In the genomic region with DNA sequence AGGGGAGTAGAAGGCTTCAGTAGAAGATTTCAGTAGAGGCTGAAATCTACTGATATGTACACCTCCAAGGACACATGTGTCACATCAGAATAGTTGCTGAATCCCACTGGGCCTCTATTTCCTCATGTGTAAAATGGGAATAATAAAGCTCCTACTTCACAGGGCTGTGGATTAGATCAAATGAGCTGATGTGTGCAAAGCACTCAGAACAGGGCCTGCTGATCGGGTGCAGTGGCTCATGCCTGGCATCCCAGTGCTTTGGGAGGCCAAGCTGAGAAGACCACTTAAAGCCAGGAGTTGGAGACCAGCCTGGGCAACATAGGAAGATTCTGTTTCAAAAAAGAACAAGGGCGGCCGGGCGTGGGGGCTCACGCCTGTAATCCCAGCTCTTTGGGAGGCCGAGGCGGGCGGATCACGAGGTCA, we compare ENCODE assay signal across 9 cellular contexts. TPM values are rescaled to one million over a fixed set of nuclear protein-coding genes. Genes with fewer than 3 reads are reported as not detected.
DNase-seq lines count a peak whose midpoint lies in the region; ATAC-seq, FAIRE-seq and TF ChIP-seq lines count a peak whose summit lies in the region.
"Had no signal": no experiment of that assay in that cellular context is flagged by ENCODE, and none has a peak within 500 bp of the region (broad histone marks: within the 10 kb centered on the region; RNA-seq: fewer than 3 reads in every experiment).

No MANE protein-coding gene starts in this region.

- no peak for DNase-seq in CD4-positive, CD25-positive, alpha-beta regulatory T cell
- DNase-seq in SJSA1 (ENCODE audit: low read depth in 1 of 2, low spot score in 2 of 2), result no peak
- DNase-seq in endothelial cell of umbilical vein (ENCODE audit: low read depth, low spot score), result no peak
- no peak for DNase-seq in prostate gland (ENCODE audit: low spot score)
- no peak for DNase-seq in stimulated activated CD4-positive, alpha-beta T cell treated with anti-CD3 and anti-CD28 coated beads, Interleukin-15, amount 100 ng/mL, for 24 hours
- no peak for DNase-seq in NCI-H526 (lab: John Stamatoyannopoulos, UW)
- DNase-seq in COLO829 (ENCODE audit: low spot score), result no peak

- TF ChIP-seq CTCF in endothelial cell of umbilical vein (IDR thresholded peaks at IDR 0.05; ENCODE audit: extremely low read depth in 1 of 2, insufficient read depth in 1 of 2, low read depth in 1 of 2, low read length in 2 of 2) (no peak), prostate gland (IDR thresholded peaks at IDR 0.05) (no peak)

- peak overlapping the region; percentile 57 for H3K4me3 ChIP-seq in CD4-positive, CD25-positive, alpha-beta regulatory T cell (ENCODE audit: low read depth, low read length)
- H3K4me3 ChIP-seq in SJSA1 (no peak overlapping the region), endothelial cell of umbilical vein (replicated peaks in 1 of 3; ENCODE audit: insufficient read depth in 1 of 3, low read depth in 1 of 3, low read length in 3 of 3) (no peak overlapping the region), prostate gland (no peak overlapping the region)

- no peak overlapping the region for H3K4me2 ChIP-seq in endothelial cell of umbilical vein (ENCODE audit: insufficient read depth, low read length)

- WGBS in prostate gland, result 96% methylated on average over 9 of the region's 9 CpGs

- H3K27ac ChIP-seq in CD4-positive, CD25-positive, alpha-beta regulatory T cell (ENCODE audit: insufficient read depth, low read length, poor library complexity, severe bottlenecking), result peak overlapping the region; percentile 95
- H3K27ac ChIP-seq in SJSA1 (peak overlapping the region; percentile 87), endothelial cell of umbilical vein (ENCODE audit: insufficient read depth, low read depth, low read length) (peak overlapping the region; percentile 68), prostate gland (peak overlapping the region; percentile 85 to 90)

- peak overlapping the region; percentile 94 to 99 (median 95) for H3K27ac Mint-ChIP-seq in CD4-positive, CD25-positive, alpha-beta regulatory T cell

- H3K79me2 ChIP-seq in endothelial cell of umbilical vein (ENCODE audit: control insufficient read depth, insufficient read depth, low read length), result no peaks in the 10 kb centered on the region

- no peaks in the 10 kb centered on the region for H4K20me1 ChIP-seq in endothelial cell of umbilical vein (replicated peaks; ENCODE audit: control insufficient read depth, extremely low read depth, insufficient read depth, low read length)

- H3K4me1 Mint-ChIP-seq in CD4-positive, CD25-positive, alpha-beta regulatory T cell, result peaks cover 15 to 85% (median 57%) of the 10 kb centered on the region in 4 donors

- CTCF ChIA-PET in endothelial cell of umbilical vein (lab: Charles Lee), result interaction anchor here (1.0 to 2.8 kb wide), 4 partner anchors 14 to 26 kb away, joined by 3 to 12 read pairs (median 4); partner anchors contain the start of genes CDC25B and CENPB

- intact Hi-C loops in endothelial cell of umbilical vein (cut with micrococcal nuclease) (no loop called here), prostate gland (cut with DNase I) (no loop called here)

- no peak overlapping the region for H3K9ac ChIP-seq in endothelial cell of umbilical vein (replicated peaks; ENCODE audit: extremely low read depth, insufficient read depth, low read length)

- no peaks in the 10 kb centered on the region for H3K9me1 ChIP-seq in endothelial cell of umbilical vein (replicated peaks; ENCODE audit: control insufficient read depth, extremely low read depth, insufficient read depth, low read length)

- peaks cover 0 to 2% (median 0%) of the 10 kb centered on the region in 7 donors for H3K9me3 Mint-ChIP-seq in CD4-positive, CD25-positive, alpha-beta regulatory T cell

- FAIRE-seq in endothelial cell of umbilical vein (lab: Jason Lieb, UNC), result no peak
- FAIRE-seq: G401.6 had no signal

- H3K27me3 ChIP-seq in CD4-positive, CD25-positive, alpha-beta regulatory T cell (ENCODE audit: control insufficient read depth, insufficient read depth, low read length), result no peaks in the 10 kb centered on the region
- H3K27me3 ChIP-seq in SJSA1 (replicated peaks), result no peaks in the 10 kb centered on the region
- H3K27me3 ChIP-seq in endothelial cell of umbilical vein (ENCODE audit: control insufficient read depth in 2 of 2, insufficient read depth in 2 of 2, low read length in 2 of 2), result no peaks in the 10 kb centered on the region
- H3K27me3 ChIP-seq in prostate gland (replicated peaks; ENCODE audit: insufficient read depth), result no peaks in the 10 kb centered on the region

- POLR2A ChIA-PET in endothelial cell of umbilical vein (lab: Charles Lee), result interaction anchor here (0.6 kb wide), 1 partner anchor 89 kb away, joined by 5 read pairs; no protein-coding TSS in a partner anchor

- no peak for ATAC-seq in CD4-positive, CD25-positive, alpha-beta regulatory T cell (ENCODE audit: low read depth in 2 of 2)
- no peak for ATAC-seq in GM21717 (IDR thresholded peaks at IDR 0.05; ENCODE audit: unreplicated experiment)

- H3K27me3 Mint-ChIP-seq in CD4-positive, CD25-positive, alpha-beta regulatory T cell, result no peaks in the 10 kb centered on the region

- peak overlapping the region; percentile 5 for H2AFZ ChIP-seq in endothelial cell of umbilical vein (ENCODE audit: low read depth, low read length)

- H3K4me1 ChIP-seq in CD4-positive, CD25-positive, alpha-beta regulatory T cell (ENCODE audit: control insufficient read depth, insufficient read depth, low read length, poor library complexity, severe bottlenecking), result peaks cover 80% of the 10 kb centered on the region
- peaks cover 36% of the 10 kb centered on the region for H3K4me1 ChIP-seq in SJSA1 (replicated peaks)
- peaks cover 25% of the 10 kb centered on the region for H3K4me1 ChIP-seq in endothelial cell of umbilical vein (ENCODE audit: control insufficient read depth, extremely low read depth, insufficient read depth, low read length)
- peaks cover 5% of the 10 kb centered on the region for H3K4me1 ChIP-seq in prostate gland (replicated peaks)

- no TSS peak for BruUV-seq in endothelial cell of umbilical vein (replicated peaks; lab: Mats Ljungman, UMichigan)

- H3K36me3 ChIP-seq in CD4-positive, CD25-positive, alpha-beta regulatory T cell (ENCODE audit: control insufficient read depth, insufficient read depth, low read length), result no peaks in the 10 kb centered on the region
- no peaks in the 10 kb centered on the region for H3K36me3 ChIP-seq in SJSA1
- no peaks in the 10 kb centered on the region for H3K36me3 ChIP-seq in endothelial cell of umbilical vein (ENCODE audit: control insufficient read depth in 2 of 2, extremely low read depth in 1 of 2, insufficient read depth in 2 of 2, low read length in 2 of 2)
- no peaks in the 10 kb centered on the region for H3K36me3 ChIP-seq in prostate gland

- H3K36me3 Mint-ChIP-seq in CD4-positive, CD25-positive, alpha-beta regulatory T cell, result peaks cover under 1% of the 10 kb centered on the region

- no peaks in the 10 kb centered on the region for H3K9me3 ChIP-seq in CD4-positive, CD25-positive, alpha-beta regulatory T cell (ENCODE audit: control insufficient read depth in 2 of 2, low read length in 2 of 2)
- H3K9me3 ChIP-seq in SJSA1 (replicated peaks) (no peaks in the 10 kb centered on the region), endothelial cell of umbilical vein (replicated peaks; ENCODE audit: control insufficient read depth, insufficient read depth, low read length) (no peaks in the 10 kb centered on the region), prostate gland (no peaks in the 10 kb centered on the region)

- TF ChIP-seq POLR2A in endothelial cell of umbilical vein (IDR thresholded peaks at IDR 0.05; ENCODE audit: low read depth, low read length) (no peak), prostate gland (IDR thresholded peaks at IDR 0.05) (no peak)

- dilution Hi-C loops in endothelial cell of umbilical vein (cut with MboI; ENCODE audit: extremely low pct_ligation_motif_present, low sequenced_read_pairs), result no loop called here

- H3K4me3 Mint-ChIP-seq in CD4-positive, CD25-positive, alpha-beta regulatory T cell, result peak overlapping the region; percentile 88 to 99 (median 92)

RNA-seq across cellular contexts. Expression of gene AP5S1, which starts 8.1 kb away (rescaled TPM):
- total RNA-seq in CD4-positive, CD25-positive, alpha-beta regulatory T cell, result 10.5 TPM
- 10 to 100 TPM; 18.7 to 22.2 (median 20.4) TPM for polyA plus RNA-seq in CD4-positive, CD25-positive, alpha-beta regulatory T cell
- 17.2 and 17.7 TPM in 2 replicates for total RNA-seq in SJSA1 (2014; rRNA removed; shearing (Covaris generic))
- total RNA-seq in endothelial cell of umbilical vein (19.2 and 22.0 TPM in 2 replicates), prostate gland (10 to 100 TPM; 21.1 to 28.0 TPM)
- 15.7 and 20.1 TPM in 2 replicates for polyA plus RNA-seq in endothelial cell of umbilical vein
- 8.7 and 12.2 TPM in 2 replicates for polyA plus RNA-seq in endothelial cell of umbilical vein (2011; cell fraction: cytosol; rRNA removed)
- 9.3 and 10.6 TPM in 2 replicates for polyA plus RNA-seq in endothelial cell of umbilical vein (2011; cell fraction: nucleus; rRNA removed)
- polyA plus RNA-seq in endothelial cell of umbilical vein (2012), result 12.3 and 15.2 TPM in 2 replicates
- polyA minus RNA-seq in endothelial cell of umbilical vein, result 16.6 and 23.7 TPM in 2 replicates
- 11.7 TPM for polyA minus RNA-seq in endothelial cell of umbilical vein (2011; cell fraction: cytosol; rRNA and poly(A)+ RNA removed)
- polyA minus RNA-seq in endothelial cell of umbilical vein (2011; cell fraction: nucleus; rRNA and poly(A)+ RNA removed), result 10.9 and 13.1 TPM in 2 replicates

RNA-seq across cellular contexts. Expression of gene CDC25B, which starts 16.2 kb away (rescaled TPM):
- 310 TPM for total RNA-seq in CD4-positive, CD25-positive, alpha-beta regulatory T cell
- polyA plus RNA-seq in CD4-positive, CD25-positive, alpha-beta regulatory T cell, result 10 to 100 TPM; 39.7 to 48.4 (median 47.0) TPM
- total RNA-seq in SJSA1 (2014; rRNA removed; shearing (Covaris generic)), result 74.6 and 76.0 TPM in 2 replicates
- total RNA-seq in endothelial cell of umbilical vein (62.2 and 76.5 TPM in 2 replicates), prostate gland (10 to 100 TPM in 1 of 2 donors, 1 to 10 TPM in 1; 8.7 to 25.6 TPM)
- 45.3 and 46.7 TPM in 2 replicates for polyA plus RNA-seq in endothelial cell of umbilical vein
- polyA plus RNA-seq in endothelial cell of umbilical vein (2011; cell fraction: cytosol; rRNA removed), result 47.7 and 49.7 TPM in 2 replicates
- polyA plus RNA-seq in endothelial cell of umbilical vein (2011; cell fraction: nucleus; rRNA removed), result 123 and 124 TPM in 2 replicates
- 40.0 and 48.6 TPM in 2 replicates for polyA plus RNA-seq in endothelial cell of umbilical vein (2012)
- polyA minus RNA-seq in endothelial cell of umbilical vein, result 26.3 and 28.3 TPM in 2 replicates
- 47.7 TPM for polyA minus RNA-seq in endothelial cell of umbilical vein (2011; cell fraction: cytosol; rRNA and poly(A)+ RNA removed)
- 22.3 and 26.4 TPM in 2 replicates for polyA minus RNA-seq in endothelial cell of umbilical vein (2011; cell fraction: nucleus; rRNA and poly(A)+ RNA removed)

RNA-seq across cellular contexts. Expression of gene CENPB, which starts 25.7 kb away (rescaled TPM):
- total RNA-seq in CD4-positive, CD25-positive, alpha-beta regulatory T cell, result 38.5 TPM
- polyA plus RNA-seq in CD4-positive, CD25-positive, alpha-beta regulatory T cell, result 1 to 10 TPM; 1.2 to 1.9 (median 1.5) TPM
- 144 and 158 TPM in 2 replicates for total RNA-seq in SJSA1 (2014; rRNA removed; shearing (Covaris generic))
- total RNA-seq in endothelial cell of umbilical vein (82.2 and 90.3 TPM in 2 replicates), prostate gland (10 to 100 TPM; 76.6 to 86.9 TPM)
- 30.4 and 35.7 TPM in 2 replicates for polyA plus RNA-seq in endothelial cell of umbilical vein
- 31.2 and 35.9 TPM in 2 replicates for polyA plus RNA-seq in endothelial cell of umbilical vein (2011; cell fraction: cytosol; rRNA removed)
- 20.1 and 24.4 TPM in 2 replicates for polyA plus RNA-seq in endothelial cell of umbilical vein (2011; cell fraction: nucleus; rRNA removed)
- 57.3 and 58.0 TPM in 2 replicates for polyA plus RNA-seq in endothelial cell of umbilical vein (2012)
- 36.7 and 45.2 TPM in 2 replicates for polyA minus RNA-seq in endothelial cell of umbilical vein
- polyA minus RNA-seq in endothelial cell of umbilical vein (2011; cell fraction: cytosol; rRNA and poly(A)+ RNA removed), result 53.1 TPM
- 10.9 and 19.3 TPM in 2 replicates for polyA minus RNA-seq in endothelial cell of umbilical vein (2011; cell fraction: nucleus; rRNA and poly(A)+ RNA removed)

RNA-seq across cellular contexts. Expression of gene SPEF1, which starts 31.0 kb away (rescaled TPM):
- total RNA-seq in CD4-positive, CD25-positive, alpha-beta regulatory T cell, result not detected
- not detected for polyA plus RNA-seq in CD4-positive, CD25-positive, alpha-beta regulatory T cell
- total RNA-seq in SJSA1 (2014; rRNA removed; shearing (Covaris generic)), result not detected in 2 replicates
- 0.32 and 0.44 TPM in 2 replicates for total RNA-seq in endothelial cell of umbilical vein
- polyA plus RNA-seq in endothelial cell of umbilical vein, result 0.07 and 0.10 TPM in 2 replicates
- not detected in 2 replicates for polyA plus RNA-seq in endothelial cell of umbilical vein (2011; cell fraction: cytosol; rRNA removed)
- polyA plus RNA-seq in endothelial cell of umbilical vein (2011; cell fraction: nucleus; rRNA removed), result 0.38 and 0.43 TPM in 2 replicates
- not detected in 2 replicates for polyA plus RNA-seq in endothelial cell of umbilical vein (2012)
- 0.15 TPM in 1 of 2 replicates, not detected in the other for polyA minus RNA-seq in endothelial cell of umbilical vein
- polyA minus RNA-seq in endothelial cell of umbilical vein (2011; cell fraction: cytosol; rRNA and poly(A)+ RNA removed), result not detected
- not detected in 2 replicates for polyA minus RNA-seq in endothelial cell of umbilical vein (2011; cell fraction: nucleus; rRNA and poly(A)+ RNA removed)
- 1 to 10 TPM in 1 of 2 donors, not detected in 1; 1.6 TPM for total RNA-seq in prostate gland

RNA-seq across cellular contexts. Expression of gene MAVS, which starts 34.4 kb away (rescaled TPM):
- total RNA-seq in CD4-positive, CD25-positive, alpha-beta regulatory T cell, result 26.1 TPM
- polyA plus RNA-seq in CD4-positive, CD25-positive, alpha-beta regulatory T cell, result 1 to 10 TPM; 3.5 to 4.7 (median 3.8) TPM
- 14.4 and 21.5 TPM in 2 replicates for total RNA-seq in SJSA1 (2014; rRNA removed; shearing (Covaris generic))
- total RNA-seq in endothelial cell of umbilical vein (35.1 and 40.7 TPM in 2 replicates), prostate gland (10 to 100 TPM; 26.7 to 40.2 TPM)
- 17.9 and 18.8 TPM in 2 replicates for polyA plus RNA-seq in endothelial cell of umbilical vein
- polyA plus RNA-seq in endothelial cell of umbilical vein (2011; cell fraction: cytosol; rRNA removed), result 14.6 and 16.0 TPM in 2 replicates
- polyA plus RNA-seq in endothelial cell of umbilical vein (2011; cell fraction: nucleus; rRNA removed), result 36.9 and 37.8 TPM in 2 replicates
- 20.3 and 21.7 TPM in 2 replicates for polyA plus RNA-seq in endothelial cell of umbilical vein (2012)
- polyA minus RNA-seq in endothelial cell of umbilical vein, result 39.7 and 42.7 TPM in 2 replicates
- 10.1 TPM for polyA minus RNA-seq in endothelial cell of umbilical vein (2011; cell fraction: cytosol; rRNA and poly(A)+ RNA removed)
- polyA minus RNA-seq in endothelial cell of umbilical vein (2011; cell fraction: nucleus; rRNA and poly(A)+ RNA removed), result 16.5 and 19.3 TPM in 2 replicates
